In genomic region chr5:139650689-139651501, GRCh38 we compare ENCODE assay signal across 8 cellular contexts. TPM values are rescaled to one million over a fixed set of nuclear protein-coding genes. Genes with fewer than 3 reads are reported as not detected.
DNase-seq lines count a peak whose midpoint lies in the region; ATAC-seq and TF ChIP-seq lines count a peak whose summit lies in the region.

No MANE protein-coding gene starts in this region.

- H3K36me3 ChIP-seq in CD4-positive, CD25-positive, alpha-beta regulatory T cell (ENCODE audit: control insufficient read depth, insufficient read depth, low read length): no peaks in the 10 kb centered on the region
- H3K36me3 ChIP-seq in colonic mucosa (no peaks in the 10 kb centered on the region), thyroid gland (no peaks in the 10 kb centered on the region)

- peak overlapping the region in 1 of 3 donors; percentile 15 for H3K27ac Mint-ChIP-seq in CD4-positive, CD25-positive, alpha-beta regulatory T cell

- H3K9me3 ChIP-seq in CD4-positive, CD25-positive, alpha-beta regulatory T cell (ENCODE audit: control insufficient read depth in 2 of 2, low read length in 2 of 2): no peaks in the 10 kb centered on the region
- no peaks in the 10 kb centered on the region for H3K9me3 ChIP-seq in colonic mucosa
- H3K9me3 ChIP-seq in thyroid gland: no peaks in the 10 kb centered on the region

- no peak for ATAC-seq in CD4-positive, CD25-positive, alpha-beta regulatory T cell (ENCODE audit: low read depth in 2 of 2)
- ATAC-seq in HG02885 (IDR thresholded peaks at IDR 0.05; ENCODE audit: poor library complexity, unreplicated experiment): no peak
- no peak for ATAC-seq in GM19023 (IDR thresholded peaks at IDR 0.05; ENCODE audit: unreplicated experiment)

- peaks cover 56% of the 10 kb centered on the region for H3K27me3 Mint-ChIP-seq in CD4-positive, CD25-positive, alpha-beta regulatory T cell

- DNase-seq in CD4-positive, CD25-positive, alpha-beta regulatory T cell: no peak
- DNase-seq in MV-4-11 (lab: John Stamatoyannopoulos, UW) (peak; percentile 12), colonic mucosa (peak; percentile 74), medulla oblongata (ENCODE audit: extremely low spot score) (peak; percentile 93), thyroid gland (peak; percentile 88 to 90), NCI-H446 treated with DMSO at 0.1 percent for 48 hours (lab: John Stamatoyannopoulos, UW) (no peak)

- peaks cover 6 to 59% (median 21%) of the 10 kb centered on the region in 4 donors for H3K4me1 Mint-ChIP-seq in CD4-positive, CD25-positive, alpha-beta regulatory T cell

- intact Hi-C loops in colonic mucosa (cut with DNase I): no loop called here
- intact Hi-C loops in thyroid gland (cut with DNase I): loop anchor here (2.0 kb wide), 1 partner anchor 14 kb away; no protein-coding TSS in a partner anchor

- H3K27me3 ChIP-seq in CD4-positive, CD25-positive, alpha-beta regulatory T cell (ENCODE audit: control insufficient read depth, insufficient read depth, low read length): peaks cover 10% of the 10 kb centered on the region
- H3K27me3 ChIP-seq in colonic mucosa: no peaks in the 10 kb centered on the region
- H3K27me3 ChIP-seq in thyroid gland: no peaks in the 10 kb centered on the region

- H3K4me1 ChIP-seq in CD4-positive, CD25-positive, alpha-beta regulatory T cell (ENCODE audit: control insufficient read depth, insufficient read depth, low read length, poor library complexity, severe bottlenecking): peaks cover 45% of the 10 kb centered on the region
- H3K4me1 ChIP-seq in colonic mucosa (peaks cover 26% of the 10 kb centered on the region), thyroid gland (peaks cover 62 to 63% of the 10 kb centered on the region in 2 donors)

- no peaks in the 10 kb centered on the region for H3K9me3 Mint-ChIP-seq in CD4-positive, CD25-positive, alpha-beta regulatory T cell

- H3K4me3 Mint-ChIP-seq in CD4-positive, CD25-positive, alpha-beta regulatory T cell: peak overlapping the region; percentile 27 to 82 (median 56)

- H3K4me3 ChIP-seq in CD4-positive, CD25-positive, alpha-beta regulatory T cell (ENCODE audit: low read depth, low read length): no peak overlapping the region
- peak overlapping the region; percentile 84 for H3K4me3 ChIP-seq in colonic mucosa
- H3K4me3 ChIP-seq in thyroid gland (replicated peaks in 1 of 3): peak overlapping the region; percentile 70 to 96 (median 71)

- WGBS in thyroid gland, 2 donors: 20 to 25% methylated on average over 10 to 25 of the region's 25 CpGs

- no peak overlapping the region for H3K27ac ChIP-seq in CD4-positive, CD25-positive, alpha-beta regulatory T cell (ENCODE audit: insufficient read depth, low read length, poor library complexity, severe bottlenecking)
- peak overlapping the region; percentile 72 for H3K27ac ChIP-seq in colonic mucosa
- peak overlapping the region; percentile 95 to 99 (median 95) for H3K27ac ChIP-seq in thyroid gland

- TF ChIP-seq CTCF in colonic mucosa (IDR thresholded peaks at IDR 0.05): no peak
- no peak for TF ChIP-seq CTCF in thyroid gland (IDR thresholded peaks at IDR 0.05)

- peak overlapping the region; percentile 85 for H3K9ac ChIP-seq in colonic mucosa (ENCODE audit: low read depth in 2 of 2, low read length in 2 of 2)

- H3K36me3 Mint-ChIP-seq in CD4-positive, CD25-positive, alpha-beta regulatory T cell: no peaks in the 10 kb centered on the region

- TF ChIP-seq POLR2A in thyroid gland (IDR thresholded peaks at IDR 0.05): peak; percentile 52 to 74

RNA-seq across cellular contexts. Expression of gene CXXC5, which starts 2.7 kb away (rescaled TPM):
- total RNA-seq in CD4-positive, CD25-positive, alpha-beta regulatory T cell: 4.6 TPM
- polyA plus RNA-seq in CD4-positive, CD25-positive, alpha-beta regulatory T cell: 10 to 100 TPM in 1 of 4 donors, 1 to 10 TPM in 3; 7.2 to 12.7 (median 8.4) TPM
- total RNA-seq in colonic mucosa: 10 to 100 TPM; 32.3 to 40.4 TPM
- total RNA-seq in thyroid gland: 10 to 100 TPM; 52.3 to 81.8 (median 62.6) TPM

Comparison
In these comparisons a context has a peak if more than half of its experiments do, and no peak if none do; other contexts are left out.
1. DNase-seq: peak in MV-4-11 (single experiment), colonic mucosa (single experiment), medulla oblongata (single experiment) and thyroid gland (2 of 2); none in CD4-positive, CD25-positive, alpha-beta regulatory T cell (0 of 3) and NCI-H446 treated with DMSO at 0.1 percent for 48 hours (single experiment).